8 cellular contexts compared by ENCODE assay signal in genomic region chr16:3022697-3023414, GRCh38. TPM values are rescaled to one million over a fixed set of nuclear protein-coding genes. Genes with fewer than 3 reads are reported as not detected.
DNase-seq lines count a peak whose midpoint lies in the region; ATAC-seq, FAIRE-seq and TF ChIP-seq lines count a peak whose summit lies in the region.

No MANE protein-coding gene starts in this region.

- WGBS in HepG2 (ENCODE audit: low lambda C conversion rate) = 27% methylated on average over 6 of the region's 8 CpGs
- WGBS in thyroid gland, 2 donors = 50 to 56% methylated on average over 6 to 8 of the region's 8 CpGs

- CTCF ChIA-PET in HepG2 (lab: Yijun Ruan, JAX; ENCODE audit: low intra/inter-chr PET ratio, low total read pairs) = no interaction called here

- H3K4me1 ChIP-seq in astrocyte (ENCODE audit: insufficient read depth, low read length) = peaks cover 28% of the 10 kb centered on the region
- peaks cover 51% of the 10 kb centered on the region for H3K4me1 ChIP-seq in HepG2 (ENCODE audit: insufficient read depth, low read length)
- H3K4me1 ChIP-seq in thyroid gland = peaks cover 41 to 53% of the 10 kb centered on the region in 2 donors

- TF ChIP-seq RAD21 in HepG2 (CRISPR knock-in tag; IDR thresholded peaks at IDR 0.05) = no peak

- peak overlapping the region; percentile 88 to 96 for H3K4me3 Mint-ChIP-seq in CD14-positive monocyte
- H3K4me3 Mint-ChIP-seq in astrocyte (ENCODE audit: unreplicated experiment) = peak overlapping the region; percentile 93

- intact Hi-C loops in CD14-positive monocyte (cut with micrococcal nuclease) (loop anchor here (2.0 to 10.0 kb wide), 5 partner anchors 16 to 1249 kb away; partner anchors contain the start of genes ELOB (in 1 of the 2), PAQR4 (in 1 of the 2) and TFAP4 (in 1 of the 2)), HepG2 (cut with micrococcal nuclease; ENCODE audit: unreplicated experiment) (no loop called here), thyroid gland (cut with DNase I) (no loop called here)

- H2AFZ ChIP-seq in astrocyte (ENCODE audit: low read depth, low read length) (no peak overlapping the region), HepG2 (ENCODE audit: low read length) (no peak overlapping the region)

- H3K79me2 ChIP-seq in astrocyte (ENCODE audit: insufficient read depth, low read length) (peaks cover 5% of the 10 kb centered on the region), HepG2 (ENCODE audit: insufficient read depth, low read length) (peaks cover 5% of the 10 kb centered on the region)

- no peaks in the 10 kb centered on the region for H3K27me3 ChIP-seq in astrocyte (ENCODE audit: insufficient read depth, low read length)
- H3K27me3 ChIP-seq in HepG2 (ENCODE audit: control insufficient read depth in 1 of 2, insufficient read depth in 2 of 2, low read length in 2 of 2) = no peaks in the 10 kb centered on the region; a peak in 2 of 5 replicates
- H3K27me3 ChIP-seq in thyroid gland = no peaks in the 10 kb centered on the region

- POLR2A ChIA-PET in HepG2 (lab: Yijun Ruan, JAX) = interaction anchor here (0.6 to 18.8 kb wide), 17 partner anchors 9 to 271 kb away, joined by 3 to 750 read pairs (median 4); partner anchors contain the start of genes CLDN9, IL32, KREMEN2 and PKMYT1

- peaks cover 0 to 8% (median 0%) of the 10 kb centered on the region in 7 donors for H3K9me3 Mint-ChIP-seq in CD14-positive monocyte
- H3K9me3 Mint-ChIP-seq in astrocyte (ENCODE audit: unreplicated experiment) = no peaks in the 10 kb centered on the region

- H3K4me2 ChIP-seq in astrocyte (ENCODE audit: low read length) (peak overlapping the region; percentile 88), HepG2 (ENCODE audit: low read depth, low read length) (peak overlapping the region; percentile 85)

- DNase-seq in CD14-positive monocyte (ENCODE audit: low spot score) = no peak
- no peak for DNase-seq in Jurkat, Clone E6-1 (ENCODE audit: low read depth, low spot score)
- DNase-seq in astrocyte (ENCODE audit: low read depth) = no peak
- no peak for DNase-seq in HepG2 (ENCODE audit: low spot score)
- DNase-seq in thyroid gland = no peak
- no peak for DNase-seq in 8988T
- no peak for DNase-seq in ecto neural progenitor cell (ENCODE audit: low spot score)

- H3K27ac Mint-ChIP-seq in CD14-positive monocyte = peak overlapping the region; percentile 87 to 99 (median 95)
- peak overlapping the region; percentile 100 for H3K27ac Mint-ChIP-seq in astrocyte (ENCODE audit: unreplicated experiment)

- TF ChIP-seq CTCF in CD14-positive monocyte (IDR thresholded peaks at IDR 0.05) (no peak), astrocyte (IDR thresholded peaks at IDR 0.05; ENCODE audit: insufficient read depth, low read depth, low read length) (no peak), HepG2 (CRISPR knock-in tag; IDR thresholded peaks at IDR 0.05) (no peak), thyroid gland (IDR thresholded peaks at IDR 0.05) (no peak)

- in situ Hi-C loops in HepG2 (cut with HindIII; ENCODE audit: extremely low pct_ligation_motif_present, low pct_unique_long_range_greater_than_20kb) = no loop called here

- H4K20me1 ChIP-seq in astrocyte (ENCODE audit: insufficient read depth, low read length) (peaks cover 25% of the 10 kb centered on the region), HepG2 (ENCODE audit: insufficient read depth, low read length) (peaks cover 31% of the 10 kb centered on the region; the same call in 1 of the 2 replicates)

- H3K36me3 ChIP-seq in astrocyte (ENCODE audit: insufficient read depth, low read length) = no peaks in the 10 kb centered on the region
- H3K36me3 ChIP-seq in HepG2 (replicated peaks in 1 of 2; ENCODE audit: control insufficient read depth in 1 of 2, insufficient read depth in 2 of 2, low read length in 2 of 2) = peaks cover 16 to 17% of the 10 kb centered on the region in 2 experiments; a peak in 4 of 5 replicates
- peaks cover 4 to 13% of the 10 kb centered on the region in 2 donors for H3K36me3 ChIP-seq in thyroid gland

- H3K27ac ChIP-seq in astrocyte (ENCODE audit: low read depth, low read length) (peak overlapping the region; percentile 100), HepG2 (ENCODE audit: extremely low read length, insufficient read depth, low read length) (peak overlapping the region; percentile 93), thyroid gland (peak overlapping the region; percentile 82 to 98 (median 98))

- 0 out of 4 replicates have a peak, but pooled peaks of 1 of the 2 experiments have one; percentile 1 for TF ChIP-seq EP300 in HepG2 (IDR thresholded peaks at IDR 0.05; ENCODE audit: low read depth in 2 of 2, low read length in 2 of 2)
- TF ChIP-seq EP300 in HepG2 (CRISPR knock-in tag; IDR thresholded peaks at IDR 0.05; ENCODE audit: borderline replicate concordance) = no peak

- H3K36me3 Mint-ChIP-seq in CD14-positive monocyte (peaks cover 18 to 24% of the 10 kb centered on the region in 2 donors), astrocyte (ENCODE audit: low read depth, unreplicated experiment) (peaks cover 6% of the 10 kb centered on the region)

- peaks cover 18 to 21% (median 19%) of the 10 kb centered on the region in 3 donors for H3K27me3 Mint-ChIP-seq in CD14-positive monocyte (ENCODE audit: low read depth in 3 of 3)
- no peaks in the 10 kb centered on the region for H3K27me3 Mint-ChIP-seq in astrocyte (ENCODE audit: low read depth, unreplicated experiment)

- FAIRE-seq in astrocyte (lab: Jason Lieb, UNC) (no peak), HepG2 (lab: Jason Lieb, UNC) (no peak)

- TF ChIP-seq POLR2A in HepG2 (IDR thresholded peaks at IDR 0.05; ENCODE audit: insufficient read depth in 1 of 2, low read depth in 2 of 2, low read length in 2 of 2) (peak; percentile 41 to 71; a peak in 3 of 4 replicates), thyroid gland (IDR thresholded peaks at IDR 0.05) (no peak)

- H3K4me1 Mint-ChIP-seq in CD14-positive monocyte (peaks cover 58% of the 10 kb centered on the region), astrocyte (ENCODE audit: low read depth, unreplicated experiment) (peaks cover 10% of the 10 kb centered on the region)

- no TSS peak for BruUV-seq in HepG2 (replicated peaks; lab: Mats Ljungman, UMichigan)

- H3K9me3 ChIP-seq in astrocyte (ENCODE audit: insufficient read depth, low read depth, low read length) = no peaks in the 10 kb centered on the region
- no peaks in the 10 kb centered on the region for H3K9me3 ChIP-seq in HepG2 (ENCODE audit: low read length)
- H3K9me3 ChIP-seq in thyroid gland = no peaks in the 10 kb centered on the region

- ATAC-seq in HepG2 (peak; percentile 1; the same call in 2 of the 3 replicates), GM19452 (IDR thresholded peaks at IDR 0.05; ENCODE audit: unreplicated experiment) (no peak)

- H3K9ac ChIP-seq in astrocyte (ENCODE audit: low read length) (peak overlapping the region; percentile 99), HepG2 (ENCODE audit: insufficient read depth, low read depth, low read length) (peak overlapping the region; percentile 99)

- peak overlapping the region; percentile 72 for H3K4me3 ChIP-seq in Jurkat, Clone E6-1 (ENCODE audit: low read length)
- H3K4me3 ChIP-seq in astrocyte (ENCODE audit: insufficient read depth, low read depth, low read length) (peak overlapping the region; percentile 63), HepG2 (replicated peaks in 1 of 3; ENCODE audit: insufficient read depth in 1 of 3, low read depth in 2 of 3, low read length in 3 of 3) (peak overlapping the region; percentile 62 to 93 (median 65)), thyroid gland (replicated peaks in 1 of 3) (peak overlapping the region in 1 of 3 donors; percentile 68)

RNA-seq across cellular contexts. Expression of gene HCFC1R1, which starts 0.9 kb away (rescaled TPM):
- polyA plus RNA-seq in CD14-positive monocyte (10 to 100 TPM; 16.7 to 19.9 TPM), HepG2 (2011; rRNA removed) (13.8 and 18.3 TPM in 2 replicates)
- polyA plus RNA-seq in Jurkat, Clone E6-1 (2012; ENCODE audit: insufficient read depth, insufficient read length) = 64.7 TPM
- total RNA-seq in astrocyte (47.0 and 71.6 TPM in 2 replicates), HepG2 (2016; rRNA removed; fragmentation: Illumina TruSeq; extraction: Trizol) (8.3 and 16.1 TPM in 2 replicates), thyroid gland (10 to 100 TPM; 10.1 to 51.7 (median 29.7) TPM)
- total RNA-seq in HepG2 (2016; cell fraction: cytosol; rRNA removed; fragmentation: Illumina TruSeq; extraction: Trizol; ENCODE audit: low read depth) = 37.5 and 42.2 TPM in 2 replicates
- total RNA-seq in HepG2 (2016; cell fraction: insoluble cytoplasmic fraction; rRNA removed; fragmentation: Illumina TruSeq; extraction: Trizol) = 13.2 and 13.5 TPM in 2 replicates
- total RNA-seq in HepG2 (2016; cell fraction: membrane; rRNA removed; fragmentation: Illumina TruSeq; extraction: Trizol) = 20.6 and 28.5 TPM in 2 replicates
- 8.9 and 10.2 TPM in 2 replicates for total RNA-seq in HepG2 (2016; cell fraction: nucleus; rRNA removed; fragmentation: Illumina TruSeq; extraction: Trizol)
- polyA plus RNA-seq in HepG2 (2011; cell fraction: cytosol; rRNA removed) = 10.4 and 22.3 TPM in 2 replicates
- 15.6 and 17.0 TPM in 2 replicates for polyA plus RNA-seq in HepG2 (2011; cell fraction: nucleus; rRNA removed)
- polyA plus RNA-seq in HepG2 (2012) = 21.9 and 22.5 TPM in 2 replicates
- 78.3 and 82.9 TPM in 2 replicates for polyA plus RNA-seq in HepG2 (2016; cell fraction: cytosol; fragmentation: Illumina TruSeq; extraction: Trizol; ENCODE audit: low read depth)
- polyA plus RNA-seq in HepG2 (2016; cell fraction: insoluble cytoplasmic fraction; fragmentation: Illumina TruSeq; extraction: Trizol; ENCODE audit: low read depth) = 22.8 and 27.5 TPM in 2 replicates
- polyA plus RNA-seq in HepG2 (2016; cell fraction: membrane; fragmentation: Illumina TruSeq; extraction: Trizol; ENCODE audit: low read depth) = 50.2 and 52.2 TPM in 2 replicates
- 27.0 and 28.5 TPM in 2 replicates for polyA plus RNA-seq in HepG2 (2016; cell fraction: nucleus; fragmentation: Illumina TruSeq; extraction: Trizol; ENCODE audit: insufficient read depth, low read depth)
- 10.3 and 23.2 TPM in 2 replicates for polyA minus RNA-seq in HepG2 (2011; rRNA and poly(A)+ RNA removed; ENCODE audit: low replicate concordance)
- polyA minus RNA-seq in HepG2 (2011; cell fraction: cytosol; rRNA and poly(A)+ RNA removed) = 8.5 and 9.0 TPM in 2 replicates
- polyA minus RNA-seq in HepG2 (2011; cell fraction: nucleus; rRNA and poly(A)+ RNA removed) = 1.9 and 2.8 TPM in 2 replicates

RNA-seq across cellular contexts. Expression of gene THOC6, which starts 1.0 kb away (rescaled TPM):
- polyA plus RNA-seq in CD14-positive monocyte (10 to 100 TPM; 42.4 to 57.7 TPM), HepG2 (2011; rRNA removed) (32.1 and 33.5 TPM in 2 replicates)
- polyA plus RNA-seq in Jurkat, Clone E6-1 (2012; ENCODE audit: insufficient read depth, insufficient read length) = 66.5 TPM
- total RNA-seq in astrocyte (17.4 and 22.3 TPM in 2 replicates), HepG2 (2016; rRNA removed; fragmentation: Illumina TruSeq; extraction: Trizol) (37.0 TPM in 2 replicates), thyroid gland (10 to 100 TPM; 16.5 to 19.1 (median 17.6) TPM)
- total RNA-seq in HepG2 (2016; cell fraction: cytosol; rRNA removed; fragmentation: Illumina TruSeq; extraction: Trizol; ENCODE audit: low read depth) = 28.6 and 34.8 TPM in 2 replicates
- 32.0 and 40.9 TPM in 2 replicates for total RNA-seq in HepG2 (2016; cell fraction: insoluble cytoplasmic fraction; rRNA removed; fragmentation: Illumina TruSeq; extraction: Trizol)
- total RNA-seq in HepG2 (2016; cell fraction: membrane; rRNA removed; fragmentation: Illumina TruSeq; extraction: Trizol) = 37.8 and 51.5 TPM in 2 replicates
- total RNA-seq in HepG2 (2016; cell fraction: nucleus; rRNA removed; fragmentation: Illumina TruSeq; extraction: Trizol) = 22.9 TPM in 2 replicates
- polyA plus RNA-seq in HepG2 (2011; cell fraction: cytosol; rRNA removed) = 25.6 and 35.3 TPM in 2 replicates
- polyA plus RNA-seq in HepG2 (2011; cell fraction: nucleus; rRNA removed) = 116 and 131 TPM in 2 replicates
- polyA plus RNA-seq in HepG2 (2012) = 28.1 and 32.9 TPM in 2 replicates
- polyA plus RNA-seq in HepG2 (2016; cell fraction: cytosol; fragmentation: Illumina TruSeq; extraction: Trizol; ENCODE audit: low read depth) = 33.8 and 44.7 TPM in 2 replicates
- 43.4 and 44.7 TPM in 2 replicates for polyA plus RNA-seq in HepG2 (2016; cell fraction: insoluble cytoplasmic fraction; fragmentation: Illumina TruSeq; extraction: Trizol; ENCODE audit: low read depth)
- 37.0 and 50.8 TPM in 2 replicates for polyA plus RNA-seq in HepG2 (2016; cell fraction: membrane; fragmentation: Illumina TruSeq; extraction: Trizol; ENCODE audit: low read depth)
- 55.2 and 56.2 TPM in 2 replicates for polyA plus RNA-seq in HepG2 (2016; cell fraction: nucleus; fragmentation: Illumina TruSeq; extraction: Trizol; ENCODE audit: insufficient read depth, low read depth)
- polyA minus RNA-seq in HepG2 (2011; rRNA and poly(A)+ RNA removed; ENCODE audit: low replicate concordance) = 39.0 and 64.3 TPM in 2 replicates
- 13.7 and 16.5 TPM in 2 replicates for polyA minus RNA-seq in HepG2 (2011; cell fraction: cytosol; rRNA and poly(A)+ RNA removed)
- polyA minus RNA-seq in HepG2 (2011; cell fraction: nucleus; rRNA and poly(A)+ RNA removed) = 23.3 and 24.7 TPM in 2 replicates

RNA-seq across cellular contexts. Expression of gene TNFRSF12A, which starts 2.7 kb away (rescaled TPM):
- polyA plus RNA-seq in CD14-positive monocyte (1 to 10 TPM; 2.9 to 6.2 TPM), HepG2 (2011; rRNA removed) (61.9 and 118 TPM in 2 replicates)
- 4.2 TPM for polyA plus RNA-seq in Jurkat, Clone E6-1 (2012; ENCODE audit: insufficient read depth, insufficient read length)
- total RNA-seq in astrocyte (262 and 275 TPM in 2 replicates), HepG2 (2016; rRNA removed; fragmentation: Illumina TruSeq; extraction: Trizol) (36.5 and 66.0 TPM in 2 replicates), thyroid gland (100 to 1,000 TPM in 1 of 4 donors, 10 to 100 TPM in 3; 47.9 to 110 (median 67.0) TPM)
- total RNA-seq in HepG2 (2016; cell fraction: cytosol; rRNA removed; fragmentation: Illumina TruSeq; extraction: Trizol; ENCODE audit: low read depth) = 43.4 and 53.1 TPM in 2 replicates
- 26.5 and 67.0 TPM in 2 replicates for total RNA-seq in HepG2 (2016; cell fraction: insoluble cytoplasmic fraction; rRNA removed; fragmentation: Illumina TruSeq; extraction: Trizol)
- total RNA-seq in HepG2 (2016; cell fraction: membrane; rRNA removed; fragmentation: Illumina TruSeq; extraction: Trizol) = 51.6 and 58.5 TPM in 2 replicates
- 52.1 and 57.5 TPM in 2 replicates for total RNA-seq in HepG2 (2016; cell fraction: nucleus; rRNA removed; fragmentation: Illumina TruSeq; extraction: Trizol)
- polyA plus RNA-seq in HepG2 (2011; cell fraction: cytosol; rRNA removed) = 90.0 and 93.7 TPM in 2 replicates
- 113 and 117 TPM in 2 replicates for polyA plus RNA-seq in HepG2 (2011; cell fraction: nucleus; rRNA removed)
- polyA plus RNA-seq in HepG2 (2012) = 29.4 and 57.4 TPM in 2 replicates
- polyA plus RNA-seq in HepG2 (2016; cell fraction: cytosol; fragmentation: Illumina TruSeq; extraction: Trizol; ENCODE audit: low read depth) = 34.4 and 45.6 TPM in 2 replicates
- polyA plus RNA-seq in HepG2 (2016; cell fraction: insoluble cytoplasmic fraction; fragmentation: Illumina TruSeq; extraction: Trizol; ENCODE audit: low read depth) = 26.8 and 28.0 TPM in 2 replicates
- polyA plus RNA-seq in HepG2 (2016; cell fraction: membrane; fragmentation: Illumina TruSeq; extraction: Trizol; ENCODE audit: low read depth) = 37.1 and 41.1 TPM in 2 replicates
- 92.9 and 105 TPM in 2 replicates for polyA plus RNA-seq in HepG2 (2016; cell fraction: nucleus; fragmentation: Illumina TruSeq; extraction: Trizol; ENCODE audit: insufficient read depth, low read depth)
- 39.1 and 63.9 TPM in 2 replicates for polyA minus RNA-seq in HepG2 (2011; rRNA and poly(A)+ RNA removed; ENCODE audit: low replicate concordance)
- 56.5 and 59.2 TPM in 2 replicates for polyA minus RNA-seq in HepG2 (2011; cell fraction: cytosol; rRNA and poly(A)+ RNA removed)
- polyA minus RNA-seq in HepG2 (2011; cell fraction: nucleus; rRNA and poly(A)+ RNA removed) = 30.4 and 33.3 TPM in 2 replicates

RNA-seq across cellular contexts. Expression of gene CLDN6, which starts 4.9 kb away (rescaled TPM):
- not detected for polyA plus RNA-seq in CD14-positive monocyte
- not detected for polyA plus RNA-seq in Jurkat, Clone E6-1 (2012; ENCODE audit: insufficient read depth, insufficient read length)
- 449 and 584 TPM in 2 replicates for total RNA-seq in astrocyte
- total RNA-seq in HepG2 (2016; rRNA removed; fragmentation: Illumina TruSeq; extraction: Trizol) = 2.7 and 7.6 TPM in 2 replicates
- total RNA-seq in HepG2 (2016; cell fraction: cytosol; rRNA removed; fragmentation: Illumina TruSeq; extraction: Trizol; ENCODE audit: low read depth) = 1.2 and 1.3 TPM in 2 replicates
- total RNA-seq in HepG2 (2016; cell fraction: insoluble cytoplasmic fraction; rRNA removed; fragmentation: Illumina TruSeq; extraction: Trizol) = 2.2 and 8.1 TPM in 2 replicates
- total RNA-seq in HepG2 (2016; cell fraction: membrane; rRNA removed; fragmentation: Illumina TruSeq; extraction: Trizol) = 1.4 and 2.3 TPM in 2 replicates
- total RNA-seq in HepG2 (2016; cell fraction: nucleus; rRNA removed; fragmentation: Illumina TruSeq; extraction: Trizol) = 9.3 and 10.1 TPM in 2 replicates
- 5.9 and 10.1 TPM in 2 replicates for polyA plus RNA-seq in HepG2 (2011; rRNA removed)
- 10.2 and 14.5 TPM in 2 replicates for polyA plus RNA-seq in HepG2 (2011; cell fraction: cytosol; rRNA removed)
- polyA plus RNA-seq in HepG2 (2011; cell fraction: nucleus; rRNA removed) = 3.6 and 5.9 TPM in 2 replicates
- polyA plus RNA-seq in HepG2 (2012) = 5.5 and 7.9 TPM in 2 replicates
- polyA plus RNA-seq in HepG2 (2016; cell fraction: cytosol; fragmentation: Illumina TruSeq; extraction: Trizol; ENCODE audit: low read depth) = 2.0 and 2.8 TPM in 2 replicates
- polyA plus RNA-seq in HepG2 (2016; cell fraction: insoluble cytoplasmic fraction; fragmentation: Illumina TruSeq; extraction: Trizol; ENCODE audit: low read depth) = 3.6 and 4.2 TPM in 2 replicates
- polyA plus RNA-seq in HepG2 (2016; cell fraction: membrane; fragmentation: Illumina TruSeq; extraction: Trizol; ENCODE audit: low read depth) = 2.8 and 3.7 TPM in 2 replicates
- 22.4 and 25.4 TPM in 2 replicates for polyA plus RNA-seq in HepG2 (2016; cell fraction: nucleus; fragmentation: Illumina TruSeq; extraction: Trizol; ENCODE audit: insufficient read depth, low read depth)
- polyA minus RNA-seq in HepG2 (2011; rRNA and poly(A)+ RNA removed; ENCODE audit: low replicate concordance) = 0.14 and 9.8 TPM in 2 replicates
- 4.6 and 5.7 TPM in 2 replicates for polyA minus RNA-seq in HepG2 (2011; cell fraction: cytosol; rRNA and poly(A)+ RNA removed)
- 1.0 and 1.4 TPM in 2 replicates for polyA minus RNA-seq in HepG2 (2011; cell fraction: nucleus; rRNA and poly(A)+ RNA removed)
- total RNA-seq in thyroid gland = not detected

RNA-seq across cellular contexts. Expression of gene CLDN9, which starts 10.1 kb away (rescaled TPM):
- polyA plus RNA-seq in CD14-positive monocyte = not detected
- not detected for polyA plus RNA-seq in Jurkat, Clone E6-1 (2012; ENCODE audit: insufficient read depth, insufficient read length)
- 0.14 and 0.48 TPM in 2 replicates for total RNA-seq in astrocyte
- total RNA-seq in HepG2 (2016; rRNA removed; fragmentation: Illumina TruSeq; extraction: Trizol) = 0.08 and 0.15 TPM in 2 replicates
- total RNA-seq in HepG2 (2016; cell fraction: cytosol; rRNA removed; fragmentation: Illumina TruSeq; extraction: Trizol; ENCODE audit: low read depth) = not detected in 2 replicates
- 0.09 and 0.11 TPM in 2 replicates for total RNA-seq in HepG2 (2016; cell fraction: insoluble cytoplasmic fraction; rRNA removed; fragmentation: Illumina TruSeq; extraction: Trizol)
- total RNA-seq in HepG2 (2016; cell fraction: membrane; rRNA removed; fragmentation: Illumina TruSeq; extraction: Trizol) = 0.09 and 0.14 TPM in 2 replicates
- total RNA-seq in HepG2 (2016; cell fraction: nucleus; rRNA removed; fragmentation: Illumina TruSeq; extraction: Trizol) = not detected in 2 replicates
- polyA plus RNA-seq in HepG2 (2011; rRNA removed) = 0.26 and 0.48 TPM in 2 replicates
- 0.26 and 0.52 TPM in 2 replicates for polyA plus RNA-seq in HepG2 (2011; cell fraction: cytosol; rRNA removed)
- polyA plus RNA-seq in HepG2 (2011; cell fraction: nucleus; rRNA removed) = 2.1 and 2.4 TPM in 2 replicates
- 0.32 and 0.53 TPM in 2 replicates for polyA plus RNA-seq in HepG2 (2012)
- polyA plus RNA-seq in HepG2 (2016; cell fraction: cytosol; fragmentation: Illumina TruSeq; extraction: Trizol; ENCODE audit: low read depth) = 0.08 and 0.20 TPM in 2 replicates
- polyA plus RNA-seq in HepG2 (2016; cell fraction: insoluble cytoplasmic fraction; fragmentation: Illumina TruSeq; extraction: Trizol; ENCODE audit: low read depth) = 0.15 and 0.17 TPM in 2 replicates
- polyA plus RNA-seq in HepG2 (2016; cell fraction: membrane; fragmentation: Illumina TruSeq; extraction: Trizol; ENCODE audit: low read depth) = 0.15 TPM in 1 of 2 replicates, not detected in the other
- 1.1 and 1.3 TPM in 2 replicates for polyA plus RNA-seq in HepG2 (2016; cell fraction: nucleus; fragmentation: Illumina TruSeq; extraction: Trizol; ENCODE audit: insufficient read depth, low read depth)
- 0.26 and 1.1 TPM in 2 replicates for polyA minus RNA-seq in HepG2 (2011; rRNA and poly(A)+ RNA removed; ENCODE audit: low replicate concordance)
- 0.44 and 0.79 TPM in 2 replicates for polyA minus RNA-seq in HepG2 (2011; cell fraction: cytosol; rRNA and poly(A)+ RNA removed)
- 0.77 and 0.99 TPM in 2 replicates for polyA minus RNA-seq in HepG2 (2011; cell fraction: nucleus; rRNA and poly(A)+ RNA removed)
- under 1 TPM in 1 of 4 donors, not detected in 3; 0.33 TPM for total RNA-seq in thyroid gland

Comparison
In these comparisons a context has a peak if more than half of its experiments do, and no peak if none do; other contexts are left out.
1. POLR2A ChIP-seq: peak in HepG2 (2 of 2); none in thyroid gland (0 of 2).
2. intact Hi-C loops: an anchor here in CD14-positive monocyte (2.0 to 10.0 kb wide); none called in HepG2 and thyroid gland.
3. Peak in every context shown above with its lines, with median percentiles within 50 percentile points of each other: H3K27ac ChIP-seq.